ENCODE assay signal across 19 cellular contexts in the genomic region with DNA sequence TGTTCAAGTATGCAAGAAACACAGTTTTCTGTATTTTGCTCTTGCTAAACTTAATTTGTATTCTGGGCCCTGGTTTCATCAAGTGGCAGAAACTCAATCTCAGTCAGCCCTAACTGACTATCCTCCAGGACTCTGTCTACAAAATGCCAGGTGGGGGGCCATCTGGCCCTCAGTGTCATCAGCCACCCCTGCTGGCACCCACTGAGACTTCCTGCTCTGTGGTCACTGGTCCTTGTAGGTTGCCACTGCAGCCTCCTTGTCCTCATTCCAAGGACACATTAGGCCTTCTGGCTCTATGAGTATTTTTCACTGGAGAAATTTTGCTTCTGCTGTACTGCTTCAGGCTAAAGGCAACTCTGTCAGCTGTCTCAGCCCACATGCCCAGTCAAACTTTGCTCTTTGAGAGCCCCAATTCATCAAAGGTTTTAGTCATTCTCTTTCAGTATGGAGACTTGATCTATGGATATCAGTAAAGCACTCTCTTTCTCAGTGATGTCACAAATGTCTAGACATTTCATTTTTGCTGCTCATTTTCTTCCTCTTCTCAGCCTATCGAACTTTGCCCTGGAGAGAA.
DNase-seq lines count a peak whose midpoint lies in the region; ATAC-seq, FAIRE-seq and TF ChIP-seq lines count a peak whose summit lies in the region.
"Had no signal": no experiment of that assay in that cellular context is flagged by ENCODE, and none has a peak within 500 bp of the region (broad histone marks: within the 10 kb centered on the region; RNA-seq: fewer than 3 reads in every experiment).

No MANE protein-coding gene starts in this region.

- H3K79me2 ChIP-seq in neural progenitor cell (ENCODE audit: low read depth) = no peaks in the 10 kb centered on the region

- no peak for TF ChIP-seq CTCF in neural progenitor cell (IDR thresholded peaks at IDR 0.05)

- no peaks in the 10 kb centered on the region for H3F3A ChIP-seq in neural progenitor cell (ENCODE audit: low read depth)

- no peak overlapping the region for H3K9ac ChIP-seq in neural progenitor cell

- peaks cover 9% of the 10 kb centered on the region for H3K4me1 Mint-ChIP-seq in neural progenitor cell

- ATAC-seq in HG02610 (IDR thresholded peaks at IDR 0.05; ENCODE audit: unreplicated experiment) (peak; percentile 42), HG03520 (IDR thresholded peaks at IDR 0.05; ENCODE audit: unreplicated experiment) (peak; percentile 47)

- no peaks in the 10 kb centered on the region for H3K36me3 Mint-ChIP-seq in neural progenitor cell

- no peak overlapping the region for H2AFZ ChIP-seq in neural progenitor cell (replicated peaks)

- H3K27me3 Mint-ChIP-seq in neural progenitor cell (ENCODE audit: insufficient read depth, low read depth) = peaks cover 2% of the 10 kb centered on the region
- H3K27me3 Mint-ChIP-seq: dendritic cell treated with granulocyte-macrophage colony-stimulating factor and Interleukin-4, amounts not matched to agents 40 ng/mL and 50 ng/mL, for 4 days had no signal

- H3K27ac Mint-ChIP-seq in neural progenitor cell = no peak overlapping the region
- H3K27ac Mint-ChIP-seq: dendritic cell treated with granulocyte-macrophage colony-stimulating factor and Interleukin-4, amounts not matched to agents 40 ng/mL and 50 ng/mL, for 4 days had no signal

- H3K36me3 ChIP-seq in neural progenitor cell = no peaks in the 10 kb centered on the region
- H3K36me3 ChIP-seq: neutrophil had no signal

- no peaks in the 10 kb centered on the region for H3K9me3 ChIP-seq in neural progenitor cell (ENCODE audit: low read depth)
- H3K9me3 ChIP-seq: neutrophil had no signal

- H3K27ac ChIP-seq in neural progenitor cell = no peak overlapping the region
- H3K27ac ChIP-seq: neutrophil had no signal

- H3K27me3 ChIP-seq in neural progenitor cell = no peaks in the 10 kb centered on the region
- H3K27me3 ChIP-seq: neutrophil had no signal

- no peak overlapping the region for H3K4me2 ChIP-seq in neural progenitor cell

- H3K4me3 Mint-ChIP-seq in neural progenitor cell = no peak overlapping the region
- H3K4me3 Mint-ChIP-seq: dendritic cell treated with granulocyte-macrophage colony-stimulating factor and Interleukin-4, amounts not matched to agents 40 ng/mL and 50 ng/mL, for 4 days had no signal

- no peaks in the 10 kb centered on the region for H3K9me3 Mint-ChIP-seq in neural progenitor cell
- H3K9me3 Mint-ChIP-seq: dendritic cell treated with granulocyte-macrophage colony-stimulating factor and Interleukin-4, amounts not matched to agents 40 ng/mL and 50 ng/mL, for 4 days had no signal

- DNase-seq in GM19239 (ENCODE audit: insufficient read length, low spot score) (no peak), medulla oblongata (ENCODE audit: extremely low spot score) (peak; percentile 9), NCI-H2107 (lab: John Stamatoyannopoulos, UW) (no peak), NCI-H146 (lab: John Stamatoyannopoulos, UW) (no peak), neural progenitor cell (ENCODE audit: low spot score) (no peak), H4 (ENCODE audit: low spot score) (no peak)
- DNase-seq: activated CD4-positive, alpha-beta T cell treated with anti-CD3 and anti-CD28 coated beads for 4 hours; DND-41; GOT3; Karpas-422; NCI-H1105 treated with DMSO at 0.1 percent for 48 hours; NCI-H2171 treated with DMSO at 0.1 percent for 48 hours; stimulated activated CD4-positive, alpha-beta T cell treated with anti-CD3 and anti-CD28 coated beads, Interleukin-12 subunit alpha, Interleukin-12 subunit beta, amount 100 ng/mL, for 4 hours; stimulated activated CD8-positive, alpha-beta memory T cell treated with anti-CD3 and anti-CD28 coated beads, Interleukin-4, amount 100 ng/mL, for 48 hours had no signal

- H4K20me1 ChIP-seq in neural progenitor cell (ENCODE audit: low read depth) = no peaks in the 10 kb centered on the region

- H3K4me3 ChIP-seq in neural progenitor cell = no peak overlapping the region

- peak; percentile 63 for FAIRE-seq in GM19239 (lab: Jason Lieb, UNC)
- FAIRE-seq: endothelial cell of umbilical vein had no signal

- H3K4me1 ChIP-seq in neural progenitor cell = no peaks in the 10 kb centered on the region
